28 cellular contexts compared by ENCODE assay signal in the genomic region with DNA sequence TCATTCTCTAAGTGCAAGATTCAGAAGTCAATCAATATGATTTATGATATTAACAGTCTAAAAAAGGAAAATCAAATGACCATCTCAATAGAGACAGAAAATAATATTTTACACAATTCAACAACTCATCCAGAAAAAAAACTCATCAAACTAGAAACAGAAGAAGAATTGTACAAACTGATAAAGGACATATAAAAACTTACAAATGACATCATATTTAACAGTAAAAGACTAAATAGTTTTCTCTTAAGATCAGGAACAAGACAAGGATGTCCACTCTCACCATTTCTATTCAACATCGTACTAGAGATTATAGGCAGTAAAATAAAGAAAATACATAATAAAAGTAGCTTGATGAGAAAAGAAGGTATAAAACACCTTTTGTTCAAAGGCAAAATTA.
A peak's percentile ranks its signal among the peaks of the same experiment; 100 is the strongest.
DNase-seq lines count a peak whose midpoint lies in the region; ATAC-seq, FAIRE-seq and TF ChIP-seq lines count a peak whose summit lies in the region.
"Had no signal": no experiment of that assay in that cellular context is flagged by ENCODE, and none has a peak within 500 bp of the region (broad histone marks: within the 10 kb centered on the region; RNA-seq: fewer than 3 reads in every experiment).

No MANE protein-coding gene starts in this region.

- H3K27ac ChIP-seq in HepG2 (ENCODE audit: extremely low read length, insufficient read depth, low read length) (no peak overlapping the region), right lobe of liver (no peak overlapping the region), mesenchymal stem cell (ENCODE audit: low read length, poor library complexity, severe bottlenecking) (no peak overlapping the region)
- H3K27ac ChIP-seq: 22Rv1, BLaER1 had no signal

- peak overlapping the region; percentile 81 for H2BK5ac ChIP-seq in mesenchymal stem cell (ENCODE audit: low read depth, low read length, poor library complexity, severe bottlenecking)

- H3K36me3 ChIP-seq in HepG2 (replicated peaks in 1 of 2; ENCODE audit: control insufficient read depth in 1 of 2, insufficient read depth in 2 of 2, low read length in 2 of 2) (no peaks in the 10 kb centered on the region), right lobe of liver (no peaks in the 10 kb centered on the region), mesenchymal stem cell (ENCODE audit: control insufficient read depth in 1 of 2, insufficient read depth in 2 of 2, low read depth in 1 of 2, low read length in 2 of 2) (no peaks in the 10 kb centered on the region)
- H3K36me3 ChIP-seq: BE2C, BLaER1 had no signal

- no peaks in the 10 kb centered on the region for H4K20me1 ChIP-seq in HepG2 (ENCODE audit: insufficient read depth, low read length)
- H4K20me1 ChIP-seq: BLaER1 had no signal

- H2BK15ac ChIP-seq in mesenchymal stem cell (ENCODE audit: low read depth, poor library complexity, severe bottlenecking), result no peak overlapping the region

- TF ChIP-seq CTCF in HepG2 (CRISPR knock-in tag; IDR thresholded peaks at IDR 0.05) (no peak), right lobe of liver (IDR thresholded peaks at IDR 0.05) (no peak)

- H3K9ac ChIP-seq in HepG2 (ENCODE audit: insufficient read depth, low read depth, low read length) (no peak overlapping the region), mesenchymal stem cell (ENCODE audit: low read length) (no peak overlapping the region)
- H3K9ac ChIP-seq: BLaER1 had no signal

- H3K27ac Mint-ChIP-seq in stimulated activated memory B cell treated with anti-CD40 and anti-IgM and Interleukin-4, amounts not matched to agents 10 μg/mL and 1 μg/mL and 100 μg/mL, for 72 hours, result no peak overlapping the region
- H3K27ac Mint-ChIP-seq: CD14-positive monocyte; CD4-positive, alpha-beta memory T cell; CD4-positive, CD25-positive, alpha-beta regulatory T cell; CD8-positive, alpha-beta memory T cell had no signal

- H3K4me3 Mint-ChIP-seq in stimulated activated memory B cell treated with anti-CD40 and anti-IgM and Interleukin-4, amounts not matched to agents 10 μg/mL and 1 μg/mL and 100 μg/mL, for 72 hours, result no peak overlapping the region
- H3K4me3 Mint-ChIP-seq: CD14-positive monocyte; CD4-positive, alpha-beta memory T cell; CD4-positive, CD25-positive, alpha-beta regulatory T cell; CD8-positive, alpha-beta memory T cell had no signal

- no peaks in the 10 kb centered on the region for H3K27me3 Mint-ChIP-seq in stimulated activated memory B cell treated with anti-CD40 and anti-IgM and Interleukin-4, amounts not matched to agents 10 μg/mL and 1 μg/mL and 100 μg/mL, for 72 hours
- H3K27me3 Mint-ChIP-seq: CD4-positive, alpha-beta memory T cell; CD4-positive, CD25-positive, alpha-beta regulatory T cell; CD8-positive, alpha-beta memory T cell had no signal

- no peak for DNase-seq in HepG2 (ENCODE audit: low spot score)
- DNase-seq in right lobe of liver, result no peak
- no peak for DNase-seq in HEK293T (ENCODE audit: extremely low spot score)
- DNase-seq in mesenchymal stem cell, result no peak
- no peak for DNase-seq in epidermal melanocyte (ENCODE audit: insufficient read length, low spot score)
- DNase-seq in stimulated activated CD4-positive, alpha-beta T cell treated with anti-CD3 and anti-CD28 coated beads, Interleukin-15, amount 100 ng/mL, for 24 hours, result no peak
- DNase-seq: ACHN; BE2C; C1 segment of cervical spinal cord; CD4-positive, alpha-beta memory T cell; CD4-positive, CD25-positive, alpha-beta regulatory T cell; CD8-positive, alpha-beta memory T cell; COR-L47; DMS 273 treated with DMSO at 0.1 percent for 48 hours; DMS153; DMS53; DMS79; DND-41; EL; GDM1 had no signal

- no peak overlapping the region for H4K8ac ChIP-seq in mesenchymal stem cell (ENCODE audit: low read length)

- H2BK12ac ChIP-seq in mesenchymal stem cell (ENCODE audit: low read length in 2 of 2), result no peak overlapping the region

- no peaks in the 10 kb centered on the region for H3K79me2 ChIP-seq in HepG2 (ENCODE audit: insufficient read depth, low read length)

- intact Hi-C loops in HepG2 (cut with micrococcal nuclease; ENCODE audit: unreplicated experiment) (no loop called here), right lobe of liver (cut with DNase I) (no loop called here)

- ATAC-seq in HepG2 (no peak), right lobe of liver (no peak)
- no peak for ATAC-seq in stimulated activated memory B cell treated with anti-CD40 and anti-IgM and Interleukin-4, amounts not matched to agents 10 μg/mL and 1 μg/mL and 100 μg/mL, for 72 hours
- ATAC-seq: GM12878 had no signal

- H3K36me3 Mint-ChIP-seq in stimulated activated memory B cell treated with anti-CD40 and anti-IgM and Interleukin-4, amounts not matched to agents 10 μg/mL and 1 μg/mL and 100 μg/mL, for 72 hours, result no peaks in the 10 kb centered on the region
- H3K36me3 Mint-ChIP-seq: CD14-positive monocyte; CD4-positive, alpha-beta memory T cell; CD4-positive, CD25-positive, alpha-beta regulatory T cell; CD8-positive, alpha-beta memory T cell had no signal

- no peak overlapping the region for H2BK120ac ChIP-seq in mesenchymal stem cell (ENCODE audit: low read depth, low read length)

- CTCF ChIA-PET in HepG2 (lab: Yijun Ruan, JAX; ENCODE audit: low intra/inter-chr PET ratio, low total read pairs), result no interaction called here
- CTCF ChIA-PET in HEK293T (lab: Yijun Ruan, JAX), result no interaction called here

- H3K9me3 ChIP-seq in HepG2 (ENCODE audit: low read length) (no peaks in the 10 kb centered on the region), right lobe of liver (no peaks in the 10 kb centered on the region), mesenchymal stem cell (ENCODE audit: control insufficient read depth, low read length) (no peaks in the 10 kb centered on the region)
- H3K9me3 ChIP-seq: BE2C, BLaER1 had no signal

- H3K4ac ChIP-seq in mesenchymal stem cell (ENCODE audit: low read depth in 1 of 2, low read length in 2 of 2), result no peak overlapping the region

- TF ChIP-seq POLR2A in HepG2 (IDR thresholded peaks at IDR 0.05; ENCODE audit: insufficient read depth in 1 of 2, low read depth in 2 of 2, low read length in 2 of 2) (no peak), right lobe of liver (IDR thresholded peaks at IDR 0.05) (no peak)

- WGBS in HepG2 (ENCODE audit: low lambda C conversion rate), result 0% methylated on average over 1 of the region's 1 CpG
- WGBS in right lobe of liver (ENCODE audit: insufficient coverage, low coverage, low lambda C conversion rate, missing lambda C conversion rate), result 71% methylated on average over 1 of the region's 1 CpG
- WGBS in mesenchymal stem cell, result no CpG with 5 or more reads among the region's 1 CpG

- FAIRE-seq in HepG2 (lab: Jason Lieb, UNC), result no peak
- FAIRE-seq: GM12878, GM12892, GM18507, GM19239 had no signal

- TF ChIP-seq RAD21 in HepG2 (CRISPR knock-in tag; IDR thresholded peaks at IDR 0.05), result no peak

- H4K91ac ChIP-seq in mesenchymal stem cell (ENCODE audit: low read length), result no peak overlapping the region

- no peaks in the 10 kb centered on the region for H3K27me3 ChIP-seq in HepG2 (ENCODE audit: control insufficient read depth in 1 of 2, insufficient read depth in 2 of 2, low read length in 2 of 2)
- no peaks in the 10 kb centered on the region for H3K27me3 ChIP-seq in right lobe of liver
- H3K27me3 ChIP-seq in mesenchymal stem cell (ENCODE audit: control insufficient read depth in 1 of 2, insufficient read depth in 1 of 2, low read length in 2 of 2), result no peaks in the 10 kb centered on the region
- H3K27me3 ChIP-seq: BE2C, BLaER1 had no signal

- no peak overlapping the region for H3K18ac ChIP-seq in mesenchymal stem cell (ENCODE audit: low read depth in 1 of 2, low read length in 2 of 2)

- H3K4me1 ChIP-seq in HepG2 (ENCODE audit: insufficient read depth, low read length) (no peaks in the 10 kb centered on the region), right lobe of liver (no peaks in the 10 kb centered on the region), mesenchymal stem cell (ENCODE audit: control insufficient read depth, insufficient read depth, low read depth, low read length) (no peaks in the 10 kb centered on the region)
- H3K4me1 ChIP-seq: BE2C, BLaER1 had no signal

- in situ Hi-C loops in HepG2 (cut with HindIII; ENCODE audit: extremely low pct_ligation_motif_present, low pct_unique_long_range_greater_than_20kb), result no loop called here

- POLR2A ChIA-PET in HepG2 (lab: Yijun Ruan, JAX), result no interaction called here
- POLR2A ChIA-PET in HEK293T (lab: Yijun Ruan, JAX), result no interaction called here

- H3K4me2 ChIP-seq in HepG2 (ENCODE audit: low read depth, low read length), result no peak overlapping the region
- H3K4me2 ChIP-seq in mesenchymal stem cell (ENCODE audit: low read length, poor library complexity, severe bottlenecking), result no peak overlapping the region
- H3K4me2 ChIP-seq: BLaER1 had no signal

- H3K4me1 Mint-ChIP-seq in stimulated activated memory B cell treated with anti-CD40 and anti-IgM and Interleukin-4, amounts not matched to agents 10 μg/mL and 1 μg/mL and 100 μg/mL, for 72 hours, result no peaks in the 10 kb centered on the region
- H3K4me1 Mint-ChIP-seq: CD14-positive monocyte; CD4-positive, alpha-beta memory T cell; CD4-positive, CD25-positive, alpha-beta regulatory T cell; CD8-positive, alpha-beta memory T cell had no signal

- no peak overlapping the region for H3K14ac ChIP-seq in mesenchymal stem cell (ENCODE audit: low read length in 2 of 2)

- no peaks in the 10 kb centered on the region for H3K79me1 ChIP-seq in mesenchymal stem cell (replicated peaks; ENCODE audit: low read length, poor library complexity, severe bottlenecking)

- H3K9me3 Mint-ChIP-seq in stimulated activated memory B cell treated with anti-CD40 and anti-IgM and Interleukin-4, amounts not matched to agents 10 μg/mL and 1 μg/mL and 100 μg/mL, for 72 hours, result no peaks in the 10 kb centered on the region

- BruUV-seq in HepG2 (replicated peaks; lab: Mats Ljungman, UMichigan), result no TSS peak

- TF ChIP-seq EP300 in HepG2 (IDR thresholded peaks at IDR 0.05; ENCODE audit: low read depth in 2 of 2, low read length in 2 of 2), result no peak
- TF ChIP-seq EP300 in HepG2 (CRISPR knock-in tag; IDR thresholded peaks at IDR 0.05; ENCODE audit: borderline replicate concordance), result no peak

- H3K4me3 ChIP-seq in HepG2 (replicated peaks in 1 of 3; ENCODE audit: insufficient read depth in 1 of 3, low read depth in 2 of 3, low read length in 3 of 3), result no peak overlapping the region
- no peak overlapping the region for H3K4me3 ChIP-seq in right lobe of liver
- H3K4me3 ChIP-seq in mesenchymal stem cell (ENCODE audit: insufficient read depth in 1 of 2, low read depth in 1 of 2, low read length in 2 of 2), result no peak overlapping the region
- H3K4me3 ChIP-seq: BLaER1, GM12878 had no signal

- no peak overlapping the region for H3K23ac ChIP-seq in mesenchymal stem cell (ENCODE audit: low read length in 2 of 2)

- H2AK5ac ChIP-seq in mesenchymal stem cell (ENCODE audit: low read length, severe bottlenecking), result no peak overlapping the region

- H2AFZ ChIP-seq in HepG2 (ENCODE audit: low read length) (no peak overlapping the region), mesenchymal stem cell (ENCODE audit: low read depth, low read length) (no peak overlapping the region)

TF ChIP-seq in HepG2, 621 proteins besides CTCF, POLR2A, EP300 and RAD21:
- TF ChIP-seq ATF7 (IDR thresholded peaks at IDR 0.05), result peak; percentile 69
- TF ChIP-seq ATF7 (CRISPR knock-in tag; IDR thresholded peaks at IDR 0.05), result no peak
- TF ChIP-seq ZNF549 (CRISPR knock-in tag; IDR thresholded peaks at IDR 0.05), result no peak

TF ChIP-seq in HEK293T, 16 proteins besides CTCF, POLR2A, EP300 and RAD21 (continues in another document):
- TF ChIP-seq L3MBTL2 (conservative IDR thresholded peaks at IDR 0.05) (no peak), FOXK2 (IDR thresholded peaks at IDR 0.05) (no peak), LEF1 (IDR thresholded peaks at IDR 0.05; ENCODE audit: borderline replicate concordance) (no peak)
